ENCODE assay signal across 19 cellular contexts in the genomic region with DNA sequence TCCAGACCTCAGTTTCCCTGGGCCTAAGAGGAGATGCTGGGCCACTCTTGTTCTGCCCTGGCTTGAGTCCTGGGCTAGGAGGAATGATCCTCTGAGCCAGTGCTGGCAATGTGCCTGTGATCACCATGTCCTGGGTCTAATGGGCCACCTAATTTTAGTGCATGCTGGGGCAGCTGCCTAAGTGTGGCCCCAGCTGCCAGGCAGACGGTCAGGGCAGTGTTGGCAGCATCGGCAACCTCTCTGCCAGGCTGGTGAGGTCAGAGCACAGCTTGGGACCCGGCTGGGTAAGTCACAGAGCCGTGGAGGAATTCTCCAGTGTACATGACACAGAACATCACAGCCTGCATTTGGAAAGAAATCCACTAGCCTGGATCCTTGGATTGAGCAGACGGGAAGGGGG. TPM values are rescaled to one million over a fixed set of nuclear protein-coding genes. Genes with fewer than 3 reads are reported as not detected.
"Had no signal": no experiment of that assay in that cellular context is flagged by ENCODE, and none has a peak within 500 bp of the region (broad histone marks: within the 10 kb centered on the region; RNA-seq: fewer than 3 reads in every experiment).

No MANE protein-coding gene starts in this region.

- H3K9me3 ChIP-seq: prostate gland, sigmoid colon, uterus had no signal

- DNase-seq: activated CD4-positive, alpha-beta T cell treated with anti-CD3 and anti-CD28 coated beads, Interleukin-2, amount 50 U/mL, for 48 hours; activated CD4-positive, CD25-positive, alpha-beta regulatory T cell treated with anti-CD3 and anti-CD28 coated beads, Interleukin-2, amount 50 U/mL, for 72 hours; activated naive CD4-positive, alpha-beta T cell treated with anti-CD3 and anti-CD28 coated beads for 36 hours; activated naive CD8-positive, alpha-beta T cell treated with anti-CD3 and anti-CD28 coated beads, Interleukin-2, amount 50 U/mL, for 24 hours; activated T-cell treated with anti-CD3 and anti-CD28 coated beads, Interleukin-2, amount 50 U/mL, for 1 hour; dermis blood vessel endothelial cell; effector memory CD8-positive, alpha-beta T cell; foreskin keratinocyte; mesenchymal stem cell; occipital lobe; sigmoid colon; stimulated activated CD4-positive, alpha-beta T cell treated with anti-CD3 and anti-CD28 coated beads, Interleukin-12 subunit alpha, Interleukin-12 subunit beta, amount 100 ng/mL, for 4 hours; T-cell; T-helper 9 cell; uterus had no signal

- H3K36me3 ChIP-seq: prostate gland, sigmoid colon, uterus had no signal

- H3K4me3 ChIP-seq: prostate gland, sigmoid colon, uterus had no signal

- ATAC-seq: activated naive CD8-positive, alpha-beta T cell treated with anti-CD3 and anti-CD28 coated beads, Interleukin-2, amount 50 U/mL, for 24 hours; effector memory CD8-positive, alpha-beta T cell; foreskin keratinocyte; left lobe of liver; stimulated activated effector memory CD8-positive, alpha-beta T cell treated with anti-CD3 and anti-CD28 coated beads, Interleukin-12 subunit alpha, Interleukin-12 subunit beta, amount 100 ng/mL, for 72 hours; T-cell had no signal

- H3K4me1 ChIP-seq: foreskin keratinocyte, prostate gland, uterus had no signal

- H3K27ac ChIP-seq: foreskin keratinocyte, prostate gland, sigmoid colon, uterus had no signal

RNA-seq across cellular contexts. Expression of a gene that starts 21.4 kb away (rescaled TPM):
- total RNA-seq: chondrocyte, occipital lobe had no signal
